Comparison of ENCODE assay signal across 9 cellular contexts in the genomic region with DNA sequence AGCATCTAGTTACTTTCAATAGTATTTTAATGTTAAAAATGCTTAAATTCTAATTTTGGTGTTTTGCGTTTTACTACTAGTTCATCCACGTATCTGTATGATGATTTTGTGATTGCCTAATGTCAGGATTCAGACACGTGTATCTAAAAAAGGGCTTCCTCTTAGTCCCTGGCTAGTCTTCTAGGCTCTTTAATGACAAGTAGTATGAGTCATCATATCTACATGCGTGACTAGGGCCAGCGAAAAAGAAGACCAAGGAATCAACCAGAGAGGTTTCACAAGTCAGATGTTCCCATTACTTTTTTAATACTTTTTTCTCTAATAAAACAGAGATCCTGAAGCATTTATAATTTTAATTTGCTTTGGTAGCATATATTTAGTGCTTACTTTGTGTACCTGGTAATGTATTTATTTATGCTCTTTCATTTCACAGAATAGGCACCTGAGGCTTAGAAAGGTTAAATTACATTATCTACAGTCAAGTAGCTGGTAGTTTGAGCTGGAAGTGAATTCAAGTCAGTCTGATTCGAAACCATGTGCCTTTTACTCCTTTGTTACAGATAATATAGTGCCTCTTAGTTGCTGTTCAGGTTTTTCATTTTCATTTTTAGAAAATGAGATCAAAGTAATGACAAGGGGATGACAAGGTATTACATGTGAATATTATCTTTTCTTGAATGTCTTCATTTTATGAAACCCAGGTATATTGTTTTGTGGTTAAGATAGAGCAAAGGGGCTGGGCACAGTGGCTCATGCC.
DNase-seq lines count a peak whose midpoint lies in the region; ATAC-seq and TF ChIP-seq lines count a peak whose summit lies in the region.
"Had no signal": no experiment of that assay in that cellular context is flagged by ENCODE, and none has a peak within 500 bp of the region (broad histone marks: within the 10 kb centered on the region; RNA-seq: fewer than 3 reads in every experiment).

No MANE protein-coding gene starts in this region.

- no peaks in the 10 kb centered on the region for H4K20me1 ChIP-seq in OCI-LY3 (ENCODE audit: insufficient read depth, low read length)

- H3K79me2 ChIP-seq in OCI-LY3 (ENCODE audit: low read length): no peaks in the 10 kb centered on the region

- no peak for TF ChIP-seq CTCF in OCI-LY3 (IDR thresholded peaks at IDR 0.05; ENCODE audit: low read depth, low read length)

- H3K36me3 ChIP-seq in OCI-LY3 (replicated peaks; ENCODE audit: low read depth, low read length): no peaks in the 10 kb centered on the region

- ATAC-seq in HG02981 (IDR thresholded peaks at IDR 0.05; ENCODE audit: unreplicated experiment): peak; percentile 51
- ATAC-seq: Panc1 had no signal

- no peaks in the 10 kb centered on the region for H3K9me3 ChIP-seq in OCI-LY3 (ENCODE audit: insufficient read depth, low read length)

- H3K4me2 ChIP-seq in OCI-LY3 (ENCODE audit: low read length): peak overlapping the region; percentile 77

- H2AFZ ChIP-seq in OCI-LY3 (ENCODE audit: low read depth, low read length): peak overlapping the region; percentile 39; the same call in 1 of the 2 replicates

- H3K9ac ChIP-seq in OCI-LY3 (ENCODE audit: low read length): 0 out of 2 replicates have a peak overlapping the region, but pooled peaks have one; percentile 22

- H3K4me3 ChIP-seq in OCI-LY3 (ENCODE audit: low read length): peak overlapping the region; percentile 57
- H3K4me3 ChIP-seq in skeletal muscle cell (ENCODE audit: low read depth, low read length): no peak overlapping the region

- peak; percentile 17 for DNase-seq in NCI-H748 (lab: John Stamatoyannopoulos, UW; ENCODE audit: unreplicated experiment)
- no peak for DNase-seq in NCI-H748 treated with DMSO at 0.1 percent for 48 hours (lab: John Stamatoyannopoulos, UW)
- DNase-seq in skeletal muscle cell (ENCODE audit: low read depth): peak; percentile 48
- DNase-seq in effector CD4-positive, alpha-beta T cell: no peak
- DNase-seq in stimulated activated CD4-positive, alpha-beta T cell treated with anti-CD3 and anti-CD28 coated beads, Interleukin-15, amount 100 ng/mL, for 24 hours: no peak
- DNase-seq in NCI-H1105 (lab: John Stamatoyannopoulos, UW): no peak

- H3K27me3 ChIP-seq in OCI-LY3 (ENCODE audit: low read depth, low read length): no peaks in the 10 kb centered on the region

- H3K4me1 ChIP-seq in OCI-LY3 (ENCODE audit: low read length): peaks cover 20% of the 10 kb centered on the region

- peak overlapping the region; percentile 41 for H3K27ac ChIP-seq in OCI-LY3 (ENCODE audit: low read length)

Comparison
In these comparisons a context has a peak if more than half of its experiments do, and no peak if none do; other contexts are left out.
1. DNase-seq: peak in NCI-H748 (single experiment) and skeletal muscle cell (single experiment); none in NCI-H748 treated with DMSO at 0.1 percent for 48 hours (single experiment), effector CD4-positive, alpha-beta T cell (single experiment), stimulated activated CD4-positive, alpha-beta T cell treated with anti-CD3 and anti-CD28 coated beads, Interleukin-15, amount 100 ng/mL, for 24 hours (single experiment) and NCI-H1105 (single experiment).